1 cellular context compared by ENCODE assay signal in genomic region chr5:79811081-79811480, GRCh38.
TF ChIP-seq lines count a peak whose summit lies in the region.

No MANE protein-coding gene starts in this region.

TF ChIP-seq in K562, 482 proteins besides CTCF, POLR2A, EP300 and RAD21 (continued from another document and continues in another):
- peak; percentile 62; the same call in 1 of the 2 replicates for TF ChIP-seq NBN (IDR thresholded peaks at IDR 0.05; ENCODE audit: low read depth)
- TF ChIP-seq STAT5A (IDR thresholded peaks at IDR 0.05; ENCODE audit: borderline replicate concordance, low read length): peak; percentile 59; the same call in 1 of the 2 replicates
- TF ChIP-seq SMAD2 (IDR thresholded peaks at IDR 0.05; ENCODE audit: low read depth, low read length): no peak
- TF ChIP-seq CREM (IDR thresholded peaks at IDR 0.05; ENCODE audit: low read depth): peak; percentile 58
- peak; percentile 65 for TF ChIP-seq MEF2D (tag; conservative IDR thresholded peaks at IDR 0.05; ENCODE audit: low read depth)
- peak; percentile 95 for TF ChIP-seq ARID1B (IDR thresholded peaks at IDR 0.05)
- TF ChIP-seq FOS (IDR thresholded peaks at IDR 0.05; ENCODE audit: extremely low read depth, insufficient read length): no peak
- TF ChIP-seq MLLT1 (IDR thresholded peaks at IDR 0.05): 0 out of 4 replicates have a peak, but pooled peaks of 1 of the 2 experiments have one; percentile 33
- TF ChIP-seq NCOA1 (IDR thresholded peaks at IDR 0.05; ENCODE audit: low read depth): peak; percentile 68; the same call in 1 of the 2 replicates
- TF ChIP-seq AFF1 (IDR thresholded peaks at IDR 0.05; ENCODE audit: low read depth in 1 of 2, partially characterized antibody in 2 of 2): peak in 1 of 2 experiments; percentile 53
- TF ChIP-seq TEAD1 (CRISPR knock-in tag; IDR thresholded peaks at IDR 0.05): no peak
- TF ChIP-seq ZNF518B (CRISPR knock-in tag; IDR thresholded peaks at IDR 0.05): no peak
- peak; percentile 93 for TF ChIP-seq NCOR1 (IDR thresholded peaks at IDR 0.05)
- TF ChIP-seq IRF2 (CRISPR knock-in tag; IDR thresholded peaks at IDR 0.05): no peak
- peak; percentile 84 for TF ChIP-seq MTA1 (IDR thresholded peaks at IDR 0.05; ENCODE audit: borderline replicate concordance)
- no peak for TF ChIP-seq CCNT2 (IDR thresholded peaks at IDR 0.05; ENCODE audit: borderline replicate concordance, extremely low read depth, insufficient read length, low read depth, low read length)
- TF ChIP-seq MTF1 (CRISPR knock-in tag; IDR thresholded peaks at IDR 0.05; ENCODE audit: borderline replicate concordance): no peak
- no peak for TF ChIP-seq BRF2 (IDR thresholded peaks at IDR 0.05; ENCODE audit: borderline replicate concordance, insufficient read depth, insufficient read length)
- TF ChIP-seq SMARCA4 (IDR thresholded peaks at IDR 0.05): peak; percentile 95
- peak; percentile 86 to 88 for TF ChIP-seq TRIM24 (IDR thresholded peaks at IDR 0.05)
- TF ChIP-seq COPS2 (conservative IDR thresholded peaks at IDR 0.05): no peak
- TF ChIP-seq SMARCE1 (IDR thresholded peaks at IDR 0.05): peak; percentile 93
- no peak for TF ChIP-seq HNRNPL (IDR thresholded peaks at IDR 0.05; ENCODE audit: low read depth, low read length)
- TF ChIP-seq HDAC6 (IDR thresholded peaks at IDR 0.05; ENCODE audit: low read depth, low read length): no peak
- TF ChIP-seq SMARCC2 (IDR thresholded peaks at IDR 0.05; ENCODE audit: low read depth): peak; percentile 60; the same call in 1 of the 2 replicates
- no peak for TF ChIP-seq ARID2 (IDR thresholded peaks at IDR 0.05)
- peak; percentile 89 for TF ChIP-seq GATA2 (CRISPR knock-in tag; IDR thresholded peaks at IDR 0.05)
- 0 out of 2 replicates have a peak, but pooled peaks have one; percentile 43 for TF ChIP-seq MTA3 (IDR thresholded peaks at IDR 0.05; ENCODE audit: borderline replicate concordance)
- no peak for TF ChIP-seq CCAR2 (IDR thresholded peaks at IDR 0.05; ENCODE audit: low read depth, low read length)
- no peak for TF ChIP-seq MNT (conservative IDR thresholded peaks at IDR 0.05)
- TF ChIP-seq GTF3C2 (IDR thresholded peaks at IDR 0.05; ENCODE audit: borderline replicate concordance, extremely low read depth, insufficient read length): no peak
- peak; percentile 87 for TF ChIP-seq PHF21A (IDR thresholded peaks at IDR 0.05; ENCODE audit: borderline replicate concordance, low read depth)
- TF ChIP-seq ZNF639 (CRISPR knock-in tag; conservative IDR thresholded peaks at IDR 0.05 in 1 of 2, IDR thresholded peaks at IDR 0.05 in 1 of 2): no peak
- TF ChIP-seq SPI1 (IDR thresholded peaks at IDR 0.05; ENCODE audit: borderline replicate concordance, low read depth, low read length): peak; percentile 59; the same call in 1 of the 2 replicates
- TF ChIP-seq SOX6 (IDR thresholded peaks at IDR 0.05): 0 out of 2 replicates have a peak, but pooled peaks have one; percentile 47
- peak in 1 of 2 experiments; percentile 66; a peak in 1 of 4 replicates for TF ChIP-seq MAZ (CRISPR knock-in tag; conservative IDR thresholded peaks at IDR 0.05 in 1 of 2, IDR thresholded peaks at IDR 0.05 in 1 of 2)
- TF ChIP-seq ZMIZ1 (IDR thresholded peaks at IDR 0.05; ENCODE audit: low read depth in 2 of 2, low read length in 2 of 2): peak in 1 of 2 experiments; percentile 44; a peak in 1 of 4 replicates
- no peak for TF ChIP-seq ZNF280A (IDR thresholded peaks at IDR 0.05; ENCODE audit: low read depth, partially characterized antibody)
